ENCODE assay signal across 29 cellular contexts in genomic region chr2:143611336-143611735, GRCh38.
"Had no signal": no experiment of that assay in that cellular context is flagged by ENCODE, and none has a peak within 500 bp of the region (broad histone marks: within the 10 kb centered on the region; RNA-seq: fewer than 3 reads in every experiment).

No MANE protein-coding gene starts in this region.

- H3K27me3 Mint-ChIP-seq: activated B cell treated with CpG ODN at 0.5 μM for 24 hours; activated CD8-positive, alpha-beta T cell treated with anti-CD3 and anti-CD28 coated beads for 36 hours; activated naive CD8-positive, alpha-beta T cell; effector memory CD8-positive, alpha-beta T cell; T-cell had no signal

- H3K27ac ChIP-seq: brain microvascular endothelial cell, esophagus squamous epithelium, gastroesophageal sphincter, heart right ventricle, WERI-Rb-1 had no signal

- H3K36me3 ChIP-seq: brain microvascular endothelial cell, esophagus squamous epithelium, gastroesophageal sphincter, heart right ventricle, WERI-Rb-1 had no signal

- ATAC-seq: activated CD4-positive, CD25-positive, alpha-beta regulatory T cell treated with anti-CD3 and anti-CD28 coated beads, Interleukin-2, amount 50 U/mL, for 24 hours; activated CD8-positive, alpha-beta T cell treated with anti-CD3 and anti-CD28 coated beads for 36 hours; activated T-cell treated with anti-CD3 and anti-CD28 coated beads, Interleukin-2, amount 50 U/mL, for 4 hours; effector memory CD8-positive, alpha-beta T cell; gastroesophageal sphincter; heart right ventricle; T-cell had no signal

- H3K9me3 ChIP-seq: esophagus squamous epithelium, gastroesophageal sphincter, heart right ventricle had no signal

- H3K4me1 Mint-ChIP-seq: activated B cell treated with CpG ODN at 0.5 μM for 24 hours had no signal

- H3K9me3 Mint-ChIP-seq: activated B cell treated with CpG ODN at 0.5 μM for 24 hours; activated CD8-positive, alpha-beta T cell treated with anti-CD3 and anti-CD28 coated beads for 36 hours; activated T-cell treated with anti-CD3 and anti-CD28 coated beads, Interleukin-2, amount 50 U/mL, for 4 hours; effector memory CD8-positive, alpha-beta T cell; T-cell; T-helper 1 cell treated with Interleukin-12 subunit alpha and Interleukin-12 subunit beta and Interleukin-4 antibody, amounts not matched to agents 30 μg/mL and 1 μg/mL, for 36 hours; T-helper 2 cell treated with Interferon-gamma antibody and Interleukin-4, amounts not matched to agents 5 μg/mL and 100 μg/mL, for 36 hours had no signal

- H3K27me3 ChIP-seq: brain microvascular endothelial cell, esophagus squamous epithelium, gastroesophageal sphincter, heart right ventricle had no signal

- H3K4me3 ChIP-seq: esophagus squamous epithelium, gastroesophageal sphincter, heart right ventricle had no signal

- H3K27ac Mint-ChIP-seq: activated B cell treated with CpG ODN at 0.5 μM for 24 hours; activated CD8-positive, alpha-beta T cell treated with anti-CD3 and anti-CD28 coated beads for 36 hours; activated naive CD8-positive, alpha-beta T cell; T-cell; T-helper 1 cell treated with Interleukin-12 subunit alpha and Interleukin-12 subunit beta and Interleukin-4 antibody, amounts not matched to agents 30 μg/mL and 1 μg/mL, for 36 hours; T-helper 2 cell treated with Interferon-gamma antibody and Interleukin-4, amounts not matched to agents 5 μg/mL and 100 μg/mL, for 36 hours had no signal

- DNase-seq: activated B cell treated with CpG ODN at 0.5 μM for 24 hours; activated CD4-positive, alpha-beta T cell treated with anti-CD3 and anti-CD28 coated beads for 48 hours; activated CD4-positive, alpha-beta T cell treated with anti-CD3 and anti-CD28 coated beads, Interleukin-2, amount 50 U/mL, for 1 hour; activated CD4-positive, alpha-beta T cell treated with anti-CD3 and anti-CD28 coated beads, Interleukin-2, amount 50 U/mL, for 48 hours; activated CD8-positive, alpha-beta memory T cell treated with anti-CD3 and anti-CD28 coated beads for 24 hours; activated CD8-positive, alpha-beta T cell treated with anti-CD3 and anti-CD28 coated beads for 36 hours; activated effector memory CD4-positive, alpha-beta T cell treated with Interleukin-2 at 50 U/mL for 16 hours; activated gamma-delta T cell treated with Interleukin-2 at 50 U/mL for 16 hours; activated naive CD4-positive, alpha-beta T cell treated with anti-CD3 and anti-CD28 coated beads, Interleukin-2, amount 50 U/mL, for 16 hours; activated naive CD4-positive, alpha-beta T cell treated with Interleukin-2 at 50 U/mL for 16 hours; activated T-cell treated with anti-CD3 and anti-CD28 coated beads, Interleukin-2, amount 50 U/mL, for 4 hours; amniotic stem cell; anterior cingulate cortex; brain microvascular endothelial cell; cortex of kidney; dermis blood vessel endothelial cell; effector CD4-positive, alpha-beta T cell; effector memory CD8-positive, alpha-beta T cell; esophagus squamous epithelium; foreskin melanocyte; heart right ventricle; T-cell; T1000; WERI-Rb-1 had no signal

- H3K4me3 Mint-ChIP-seq: activated B cell treated with CpG ODN at 0.5 μM for 24 hours; activated CD8-positive, alpha-beta T cell treated with anti-CD3 and anti-CD28 coated beads for 36 hours; activated naive CD8-positive, alpha-beta T cell; activated T-cell treated with anti-CD3 and anti-CD28 coated beads, Interleukin-2, amount 50 U/mL, for 4 hours; effector memory CD8-positive, alpha-beta T cell; T-cell; T-helper 1 cell treated with Interleukin-12 subunit alpha and Interleukin-12 subunit beta and Interleukin-4 antibody, amounts not matched to agents 30 μg/mL and 1 μg/mL, for 36 hours; T-helper 2 cell treated with Interferon-gamma antibody and Interleukin-4, amounts not matched to agents 5 μg/mL and 100 μg/mL, for 36 hours had no signal

- H3K4me1 ChIP-seq: gastroesophageal sphincter had no signal
